In genomic region chrX:85003655-85004244, GRCh38 we compare ENCODE assay signal across 8 cellular contexts. TPM values are rescaled to one million over a fixed set of nuclear protein-coding genes. Genes with fewer than 3 reads are reported as not detected.
DNase-seq lines count a peak whose midpoint lies in the region; ATAC-seq, FAIRE-seq and TF ChIP-seq lines count a peak whose summit lies in the region.

Gene APOOL, plus strand, starts transcription at chrX:85003877. Its CDS starts 36 bp downstream, at chrX:85003913.

- H3K36me3 Mint-ChIP-seq in astrocyte (ENCODE audit: low read depth, unreplicated experiment), result no peaks in the 10 kb centered on the region

- peak; percentile 98 for ATAC-seq in GM18498 (IDR thresholded peaks at IDR 0.05; ENCODE audit: unreplicated experiment)
- peak; percentile 97 for ATAC-seq in HG02885 (IDR thresholded peaks at IDR 0.05; ENCODE audit: poor library complexity, unreplicated experiment)

- TF ChIP-seq CTCF in astrocyte (IDR thresholded peaks at IDR 0.05; ENCODE audit: insufficient read depth, low read depth, low read length), result no peak
- TF ChIP-seq CTCF in hepatocyte (IDR thresholded peaks at IDR 0.05; ENCODE audit: poor library complexity), result no peak

- peak; percentile 90 for FAIRE-seq in astrocyte (lab: Jason Lieb, UNC)

- H2AFZ ChIP-seq in astrocyte (ENCODE audit: low read depth, low read length), result peak within 1 kb of the TSS; percentile 74
- peak within 1 kb of the TSS; percentile 34 for H2AFZ ChIP-seq in hepatocyte

- H3K4me3 Mint-ChIP-seq in astrocyte (ENCODE audit: unreplicated experiment), result peak within 1 kb of the TSS; percentile 89

- peak within 1 kb of the TSS; percentile 64 for H3K27ac Mint-ChIP-seq in astrocyte (ENCODE audit: unreplicated experiment)

- H3K4me1 Mint-ChIP-seq in astrocyte (ENCODE audit: low read depth, unreplicated experiment), result no peaks in the 10 kb centered on the region

- peak within 1 kb of the TSS; percentile 62 for H3K27ac ChIP-seq in astrocyte (ENCODE audit: low read depth, low read length)
- H3K27ac ChIP-seq in hepatocyte, result peak within 1 kb of the TSS; percentile 80

- H3K4me3 ChIP-seq in astrocyte (ENCODE audit: insufficient read depth, low read depth, low read length) (peak within 1 kb of the TSS; percentile 89), hepatocyte (peak within 1 kb of the TSS; percentile 32)

- H3K4me1 ChIP-seq in astrocyte (ENCODE audit: insufficient read depth, low read length) (no peaks in the 10 kb centered on the region), hepatocyte (ENCODE audit: insufficient read depth) (no peaks in the 10 kb centered on the region)

- H3K9me3 Mint-ChIP-seq in astrocyte (ENCODE audit: unreplicated experiment), result no peaks in the 10 kb centered on the region

- H3K27me3 ChIP-seq in astrocyte (ENCODE audit: insufficient read depth, low read length), result no peaks in the 10 kb centered on the region
- H3K27me3 ChIP-seq in hepatocyte, result no peaks in the 10 kb centered on the region

- H3K4me2 ChIP-seq in astrocyte (ENCODE audit: low read length), result peak within 1 kb of the TSS; percentile 87
- H3K4me2 ChIP-seq in hepatocyte, result peak within 1 kb of the TSS; percentile 74

- no peaks in the 10 kb centered on the region for H3K27me3 Mint-ChIP-seq in astrocyte (ENCODE audit: low read depth, unreplicated experiment)

- H3K9me2 ChIP-seq in hepatocyte (replicated peaks; ENCODE audit: insufficient read depth), result no peaks in the 10 kb centered on the region

- 52% methylated on average over 24 of the region's 24 CpGs for WGBS in hepatocyte (ENCODE audit: low lambda C conversion rate, missing lambda C conversion rate)

- DNase-seq in NCI-H187 (lab: John Stamatoyannopoulos, UW) (peak; percentile 70 to 82), astrocyte (ENCODE audit: low read depth) (peak; percentile 86), hepatocyte (ENCODE audit: low spot score) (peak; percentile 90), renal cortical epithelial cell (ENCODE audit: low read depth) (peak; percentile 85), cerebellar nuclear complex (lab: John Stamatoyannopoulos, UW) (no peak)

- H3K79me2 ChIP-seq in astrocyte (ENCODE audit: insufficient read depth, low read length) (peaks cover 7% of the 10 kb centered on the region), hepatocyte (peaks cover 23% of the 10 kb centered on the region)

- intact Hi-C loops in T-helper 2 cell treated with Interferon-gamma antibody and Interleukin-4, amounts not matched to agents 100 ng/mL and 5 ng/mL, for 36 hours (cut with micrococcal nuclease), result loop anchor here (10.0 kb wide), 1 partner anchor 51 kb away; no protein-coding TSS in a partner anchor

- H3K9me3 ChIP-seq in astrocyte (ENCODE audit: insufficient read depth, low read depth, low read length) (no peaks in the 10 kb centered on the region), hepatocyte (ENCODE audit: low read depth) (no peaks in the 10 kb centered on the region)

- H3K9ac ChIP-seq in astrocyte (ENCODE audit: low read length), result peak within 1 kb of the TSS; percentile 85

- H3K36me3 ChIP-seq in astrocyte (ENCODE audit: insufficient read depth, low read length) (no peaks in the 10 kb centered on the region), hepatocyte (replicated peaks; ENCODE audit: insufficient read depth, low read depth) (no peaks in the 10 kb centered on the region)

- no peaks in the 10 kb centered on the region for H4K20me1 ChIP-seq in astrocyte (ENCODE audit: insufficient read depth, low read length)
- H4K20me1 ChIP-seq in hepatocyte (ENCODE audit: insufficient read depth, poor library complexity, severe bottlenecking), result no peaks in the 10 kb centered on the region

RNA-seq across cellular contexts. Expression of gene APOOL, which starts in this region (rescaled TPM):
- total RNA-seq in T-helper 2 cell treated with Interferon-gamma antibody and Interleukin-4, amounts not matched to agents 100 ng/mL and 5 ng/mL, for 36 hours, result 14.6 and 14.9 TPM in 2 replicates
- 15.9 and 18.2 TPM in 2 replicates for total RNA-seq in astrocyte
- 22.0 and 23.7 TPM in 2 replicates for total RNA-seq in hepatocyte
- 3.7 and 5.7 TPM in 2 replicates for polyA plus RNA-seq in hepatocyte
- 11.5 and 12.1 TPM in 2 replicates for total RNA-seq in renal cortical epithelial cell

Comparison
In these comparisons a context has a peak if more than half of its experiments do, and no peak if none do; other contexts are left out.
1. DNase-seq: peak in NCI-H187 (2 of 2), astrocyte (single experiment), hepatocyte (single experiment) and renal cortical epithelial cell (single experiment); none in cerebellar nuclear complex (0 of 2).